ENCODE assay signal across 14 cellular contexts in genomic region chr7:20358762-20359282, GRCh38. TPM values are rescaled to one million over a fixed set of nuclear protein-coding genes. Genes with fewer than 3 reads are reported as not detected.
A peak's percentile ranks its signal among the peaks of the same experiment; 100 is the strongest.
DNase-seq lines count a peak whose midpoint lies in the region; ATAC-seq and TF ChIP-seq lines count a peak whose summit lies in the region.
"Had no signal": no experiment of that assay in that cellular context is flagged by ENCODE, and none has a peak within 500 bp of the region (broad histone marks: within the 10 kb centered on the region; RNA-seq: fewer than 3 reads in every experiment).

No MANE protein-coding gene starts in this region.

- H3K27me3 ChIP-seq in colonic mucosa, result no peaks in the 10 kb centered on the region

- DNase-seq in Calu3 (no peak), SK-N-DZ (ENCODE audit: low spot score) (peak; percentile 13), fibroblast of gingiva (ENCODE audit: low read depth) (peak; percentile 13), neural crest cell (ENCODE audit: low read depth, low spot score) (no peak), colonic mucosa (no peak), OCI-M1 (lab: John Stamatoyannopoulos, UW) (no peak), Right ventricle myocardium inferior (ENCODE audit: missing footprints) (no peak)
- DNase-seq: CD8-positive, alpha-beta T cell; COR-L47; DND-41; GDM1 had no signal

- intact Hi-C loops in Calu3 (cut with micrococcal nuclease; ENCODE audit: unreplicated experiment) (no loop called here), colonic mucosa (cut with DNase I) (no loop called here), Right ventricle myocardium inferior (cut with DNase I) (no loop called here)

- peak overlapping the region; percentile 25 for H3K27ac Mint-ChIP-seq in Calu3 (ENCODE audit: unreplicated experiment)
- H3K27ac Mint-ChIP-seq in neural crest cell (ENCODE audit: unreplicated experiment), result peak overlapping the region; percentile 63
- H3K27ac Mint-ChIP-seq: CD8-positive, alpha-beta T cell had no signal

- H3K4me1 Mint-ChIP-seq in Calu3 (ENCODE audit: low read depth, unreplicated experiment) (peaks cover 68% of the 10 kb centered on the region), neural crest cell (peaks cover 7% of the 10 kb centered on the region)

- no TSS peak for BruUV-seq in Calu3 (replicated peaks; lab: Mats Ljungman, UMichigan)

- H3K9me3 ChIP-seq in colonic mucosa, result no peaks in the 10 kb centered on the region

- no peak overlapping the region for H3K9ac ChIP-seq in colonic mucosa (ENCODE audit: low read depth in 2 of 2, low read length in 2 of 2)

- CTCF ChIA-PET in Calu3 (lab: Charles Lee), result interaction anchor here (0.6 kb wide), 1 partner anchor 116 kb away, joined by 3 read pairs; no protein-coding TSS in a partner anchor

- peaks cover 69% of the 10 kb centered on the region for H3K36me3 Mint-ChIP-seq in Calu3 (ENCODE audit: insufficient read depth, unreplicated experiment)
- H3K36me3 Mint-ChIP-seq in neural crest cell (ENCODE audit: low read depth), result peaks cover 11% of the 10 kb centered on the region
- H3K36me3 Mint-ChIP-seq: CD14-positive monocyte; CD8-positive, alpha-beta T cell had no signal

- H3K36me3 ChIP-seq in colonic mucosa, result no peaks in the 10 kb centered on the region

- H3K4me1 ChIP-seq in colonic mucosa, result no peaks in the 10 kb centered on the region

- no peak for ATAC-seq in Right ventricle myocardium inferior
- ATAC-seq: CD8-positive, alpha-beta T cell; HCT116; K562 had no signal

- H3K4me3 Mint-ChIP-seq in Calu3 (ENCODE audit: low read depth, unreplicated experiment) (no peak overlapping the region), neural crest cell (no peak overlapping the region)
- H3K4me3 Mint-ChIP-seq: CD14-positive monocyte; CD8-positive, alpha-beta T cell had no signal

- no peaks in the 10 kb centered on the region for H3K9me3 Mint-ChIP-seq in Calu3 (ENCODE audit: low read depth, unreplicated experiment)
- no peaks in the 10 kb centered on the region for H3K9me3 Mint-ChIP-seq in neural crest cell
- H3K9me3 Mint-ChIP-seq: CD8-positive, alpha-beta T cell had no signal

- H3K27me3 Mint-ChIP-seq in Calu3 (ENCODE audit: unreplicated experiment) (no peaks in the 10 kb centered on the region), neural crest cell (ENCODE audit: low read depth) (no peaks in the 10 kb centered on the region)

- H3K27ac ChIP-seq in colonic mucosa, result no peak overlapping the region

- TF ChIP-seq CTCF in Calu3 (IDR thresholded peaks at IDR 0.05; ENCODE audit: unreplicated experiment), result no peak
- no peak for TF ChIP-seq CTCF in neural crest cell (conservative IDR thresholded peaks at IDR 0.05)
- no peak for TF ChIP-seq CTCF in colonic mucosa (IDR thresholded peaks at IDR 0.05)

- no peak overlapping the region for H3K4me3 ChIP-seq in colonic mucosa
- H3K4me3 ChIP-seq: K562 had no signal

RNA-seq across cellular contexts. Expression of gene ITGB8, which starts 28.1 kb away (rescaled TPM):
- total RNA-seq in Calu3 (2022) (157 and 183 TPM in 2 replicates), neural crest cell (18.2 and 19.9 TPM in 2 replicates), colonic mucosa (1 to 10 TPM; 7.3 to 8.1 TPM), Right ventricle myocardium inferior (2.5 TPM)
- 3.1 and 3.3 TPM in 2 replicates for polyA plus RNA-seq in SK-N-DZ (2014; cell fraction: cytosol; rRNA removed)
- 6.5 and 7.6 TPM in 2 replicates for polyA plus RNA-seq in SK-N-DZ (2014; cell fraction: nucleus; rRNA removed)
- total RNA-seq: CD8-positive, alpha-beta T cell had no signal

Comparison
In these comparisons a context has a peak if more than half of its experiments do, and no peak if none do; other contexts are left out.
1. DNase-seq: peak in SK-N-DZ (single experiment) and fibroblast of gingiva (single experiment); none in Calu3 (single experiment), neural crest cell (single experiment), colonic mucosa (single experiment), OCI-M1 (single experiment) and Right ventricle myocardium inferior (single experiment).